ENCODE assay signal across 23 cellular contexts in the genomic region with DNA sequence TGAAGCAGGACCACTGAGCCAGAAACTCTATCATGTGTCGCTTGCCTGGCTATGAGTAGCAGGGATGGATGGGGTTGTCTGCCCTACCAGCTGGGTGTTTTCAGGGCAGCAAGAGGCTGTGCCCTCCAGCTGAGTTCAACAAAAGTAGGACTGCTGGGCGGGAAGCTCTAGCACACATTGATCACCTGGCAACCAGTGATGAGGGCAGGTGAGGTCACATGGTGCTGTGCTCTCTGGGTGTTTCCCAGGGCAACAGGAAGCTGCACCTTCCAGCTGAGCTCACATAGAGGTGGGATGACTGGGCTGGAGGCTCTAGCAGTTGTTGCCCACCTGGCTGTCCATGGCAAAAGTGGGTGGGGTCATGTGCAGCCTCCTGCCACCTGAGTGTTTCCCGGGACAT.
A peak's percentile ranks its signal among the peaks of the same experiment; 100 is the strongest.
DNase-seq lines count a peak whose midpoint lies in the region; ATAC-seq and TF ChIP-seq lines count a peak whose summit lies in the region.
"Had no signal": no experiment of that assay in that cellular context is flagged by ENCODE, and none has a peak within 500 bp of the region (broad histone marks: within the 10 kb centered on the region; RNA-seq: fewer than 3 reads in every experiment).

No MANE protein-coding gene starts in this region.

- DNase-seq in COLO668 (lab: John Stamatoyannopoulos, UW; ENCODE audit: unreplicated experiment), result peak; percentile 21
- DNase-seq in NCI-H748 treated with DMSO at 0.1 percent for 48 hours (lab: John Stamatoyannopoulos, UW), result peak; percentile 82
- peak; percentile 10 for DNase-seq in iPS-NIHi11 (ENCODE audit: low spot score)
- DNase-seq: activated naive CD4-positive, alpha-beta T cell treated with anti-CD3 and anti-CD28 coated beads, Interleukin-2, amount 10 ng/mL, durations not matched to agents 7 days and 5 days; amygdala; BE2C; cortex of kidney; H7; hippocampal formation; IMR-90; left ventricle myocardium superior; naive thymus-derived CD8-positive, alpha-beta T cell; NCI-H510A treated with DMSO at 0.1 percent for 48 hours; OCI-M1; Right ventricle myocardium superior; spleen; stimulated activated CD4-positive, alpha-beta T cell treated with anti-CD3 and anti-CD28 coated beads, Interleukin-2, amount 100 ng/mL, for 48 hours; stimulated activated naive CD8-positive, alpha-beta T cell treated with anti-CD3 and anti-CD28 coated beads, Interleukin-15, Interleukin-2, amounts not matched to agents 100 U/mL and 50 U/mL, for 24 hours had no signal

- peak; percentile 46 for ATAC-seq in HG03354 (IDR thresholded peaks at IDR 0.05; ENCODE audit: poor library complexity, severe bottlenecking, unreplicated experiment)
- no peak for ATAC-seq in HG02973 (IDR thresholded peaks at IDR 0.05; ENCODE audit: unreplicated experiment)
- ATAC-seq in GM18505 (IDR thresholded peaks at IDR 0.05; ENCODE audit: unreplicated experiment), result no peak
- no peak for ATAC-seq in GM21529 (IDR thresholded peaks at IDR 0.05; ENCODE audit: unreplicated experiment)
- no peak for ATAC-seq in HG03045 (IDR thresholded peaks at IDR 0.05; ENCODE audit: unreplicated experiment)
- ATAC-seq: left ventricle myocardium superior; naive thymus-derived CD8-positive, alpha-beta T cell; stimulated activated naive CD8-positive, alpha-beta T cell treated with anti-CD3 and anti-CD28 coated beads, Interleukin-15, Interleukin-2, amounts not matched to agents 100 U/mL and 50 U/mL, for 24 hours had no signal

- TF ChIP-seq POLR2A in GM18505 (IDR thresholded peaks at IDR 0.05; ENCODE audit: borderline replicate concordance, extremely low read depth, insufficient read depth, insufficient read length), result no peak

Comparison
In these comparisons a context has a peak if more than half of its experiments do, and no peak if none do; other contexts are left out.
1. DNase-seq: peak in every context shown above with its lines; median percentile 82 in NCI-H748 treated with DMSO at 0.1 percent for 48 hours; 21 in COLO668; 10 in iPS-NIHi11.